In the genomic region with DNA sequence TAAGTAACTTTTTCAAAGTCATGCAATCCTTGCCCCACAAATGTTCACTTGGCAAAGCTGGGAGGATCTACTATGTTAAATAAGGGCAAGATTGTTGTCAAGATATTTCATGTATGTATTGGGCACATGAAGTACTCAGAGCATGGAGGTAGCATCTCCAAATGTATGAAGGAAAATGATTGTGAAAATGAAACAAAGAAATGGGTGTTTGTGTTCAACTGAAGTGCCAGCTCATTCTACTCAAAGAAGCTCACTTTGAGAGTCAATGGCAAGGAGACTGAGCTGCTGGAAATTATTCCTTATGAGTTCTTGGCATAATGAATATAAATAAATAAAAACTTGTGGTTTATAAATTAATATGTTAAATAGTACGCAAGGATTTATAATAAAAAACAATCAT, we compare ENCODE assay signal across 15 cellular contexts.
"Had no signal": no experiment of that assay in that cellular context is flagged by ENCODE, and none has a peak within 500 bp of the region (broad histone marks: within the 10 kb centered on the region; RNA-seq: fewer than 3 reads in every experiment).

No MANE protein-coding gene starts in this region.

- H3K27ac ChIP-seq: cardiac muscle cell, gastrocnemius medialis, heart right ventricle, left lung, right atrium auricular region, skin epidermis, thoracic aorta had no signal

- H3K4me1 ChIP-seq: gastrocnemius medialis, heart right ventricle, left lung, right atrium auricular region had no signal

- H3K36me3 ChIP-seq: cardiac muscle cell, gastrocnemius medialis, heart right ventricle, left lung, right atrium auricular region, thoracic aorta had no signal

- H3K4me3 ChIP-seq: cardiac muscle cell, gastrocnemius medialis, heart right ventricle, left lung, right atrium auricular region, skin epidermis, thoracic aorta had no signal

- DNase-seq: activated CD4-positive, alpha-beta T cell treated with anti-CD3 and anti-CD28 coated beads for 48 hours; activated CD8-positive, alpha-beta memory T cell treated with anti-CD3 and anti-CD28 coated beads, Interleukin-2, amount 50 U/mL, for 48 hours; activated CD8-positive, alpha-beta T cell treated with anti-CD3 and anti-CD28 coated beads, Interleukin-2, amount 10 ng/mL, durations not matched to agents 7 days and 5 days; activated naive CD4-positive, alpha-beta T cell treated with anti-CD3 and anti-CD28 coated beads for 36 hours; gastrocnemius medialis; heart right ventricle; islet precursor cell; left lung; natural killer cell; stimulated activated CD4-positive, alpha-beta T cell treated with anti-CD3 and anti-CD28 coated beads, Interleukin-4, amount 100 ng/mL, for 4 hours; stimulated activated naive CD8-positive, alpha-beta T cell treated with anti-CD3 and anti-CD28 coated beads, Interleukin-15, amount 100 ng/mL, for 72 hours had no signal

- H3K9me3 ChIP-seq: gastrocnemius medialis, heart right ventricle, left lung, right atrium auricular region, thoracic aorta had no signal

- ATAC-seq: activated CD8-positive, alpha-beta T cell treated with anti-CD3 and anti-CD28 coated beads, Interleukin-2, amount 10 ng/mL, durations not matched to agents 7 days and 5 days; gastrocnemius medialis; heart right ventricle; left lung; natural killer cell; stimulated activated naive CD8-positive, alpha-beta T cell treated with anti-CD3 and anti-CD28 coated beads, Interleukin-15, amount 100 ng/mL, for 72 hours had no signal

- H3K27me3 ChIP-seq: cardiac muscle cell, gastrocnemius medialis, heart right ventricle, left lung, right atrium auricular region had no signal
